12 cellular contexts compared by ENCODE assay signal in the genomic region with DNA sequence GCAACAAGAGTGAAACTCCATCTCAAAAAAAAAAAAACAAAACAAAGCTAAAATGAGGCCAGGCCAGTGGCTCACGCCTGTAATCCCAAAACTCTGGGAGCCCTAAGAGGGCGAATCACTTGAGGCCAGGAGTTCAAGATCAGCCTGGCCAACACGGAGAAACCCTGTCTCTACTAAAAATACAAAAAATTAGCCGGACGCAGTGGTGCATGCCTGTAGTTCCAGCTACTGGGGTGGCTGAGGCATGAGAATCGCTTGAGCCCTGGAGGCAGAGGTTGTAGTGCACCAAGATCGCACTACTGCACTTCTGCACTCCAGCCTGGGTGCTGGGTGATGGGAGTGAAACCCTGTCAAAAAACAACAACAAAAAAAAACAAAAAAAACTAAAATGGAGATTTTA.
DNase-seq lines count a peak whose midpoint lies in the region; ATAC-seq and TF ChIP-seq lines count a peak whose summit lies in the region.
"Had no signal": no experiment of that assay in that cellular context is flagged by ENCODE, and none has a peak within 500 bp of the region (broad histone marks: within the 10 kb centered on the region; RNA-seq: fewer than 3 reads in every experiment).

No MANE protein-coding gene starts in this region.

- peak overlapping the region; percentile 20; the same call in 1 of the 2 replicates for H3K4me2 ChIP-seq in MM.1S (ENCODE audit: low read depth, low read length)

- H3K9me2 ChIP-seq in MM.1S (replicated peaks; ENCODE audit: insufficient read depth, low read length) = no peaks in the 10 kb centered on the region

- H3F3A ChIP-seq in MM.1S (ENCODE audit: insufficient read depth, low read length) = peaks cover 9% of the 10 kb centered on the region

- TF ChIP-seq CTCF in MM.1S (IDR thresholded peaks at IDR 0.05; ENCODE audit: low read length) = no peak
- no peak for TF ChIP-seq CTCF in neural crest cell (conservative IDR thresholded peaks at IDR 0.05)

- H4K20me1 ChIP-seq in MM.1S (ENCODE audit: insufficient read depth, low read length) = no peaks in the 10 kb centered on the region

- H3K36me3 Mint-ChIP-seq in activated CD4-positive, alpha-beta T cell treated with anti-CD3 and anti-CD28 coated beads, Interleukin-2, amount 10 ng/mL, durations not matched to agents 24 days and 14 days (ENCODE audit: low read depth) = peaks cover 28% of the 10 kb centered on the region
- H3K36me3 Mint-ChIP-seq in neural crest cell (ENCODE audit: low read depth) = peaks cover 8% of the 10 kb centered on the region

- no peaks in the 10 kb centered on the region for H3K27me3 ChIP-seq in MM.1S (replicated peaks; ENCODE audit: insufficient read depth, low read length)

- peaks cover 25% of the 10 kb centered on the region for H3K4me1 ChIP-seq in MM.1S (ENCODE audit: low read length)

- peak; percentile 52 for ATAC-seq in GM21367 (IDR thresholded peaks at IDR 0.05; ENCODE audit: unreplicated experiment)
- ATAC-seq: K562 had no signal

- peak overlapping the region; percentile 31; the same call in 1 of the 2 replicates for H3K27ac ChIP-seq in MM.1S (ENCODE audit: low read length)
- H3K27ac ChIP-seq: thoracic aorta had no signal

- peak overlapping the region; percentile 30 for H3K4me3 Mint-ChIP-seq in activated CD4-positive, alpha-beta T cell treated with anti-CD3 and anti-CD28 coated beads, Interleukin-2, amount 10 ng/mL, durations not matched to agents 24 days and 14 days
- H3K4me3 Mint-ChIP-seq in neural crest cell = peak overlapping the region; percentile 51

- no peak overlapping the region for H3K9ac ChIP-seq in MM.1S (ENCODE audit: low read length)

- H3K4me1 Mint-ChIP-seq in activated CD4-positive, alpha-beta T cell treated with anti-CD3 and anti-CD28 coated beads, Interleukin-2, amount 10 ng/mL, durations not matched to agents 24 days and 14 days = peaks cover 55% of the 10 kb centered on the region
- peaks cover 71% of the 10 kb centered on the region for H3K4me1 Mint-ChIP-seq in neural crest cell

- no peaks in the 10 kb centered on the region for H3K9me3 Mint-ChIP-seq in activated CD4-positive, alpha-beta T cell treated with anti-CD3 and anti-CD28 coated beads, Interleukin-2, amount 10 ng/mL, durations not matched to agents 24 days and 14 days
- H3K9me3 Mint-ChIP-seq in neural crest cell = no peaks in the 10 kb centered on the region

- DNase-seq in activated CD4-positive, alpha-beta T cell treated with anti-CD3 and anti-CD28 coated beads, Interleukin-2, amount 10 ng/mL, durations not matched to agents 24 days and 14 days = no peak
- DNase-seq in activated CD4-positive, alpha-beta T cell treated with anti-CD3 and anti-CD28 coated beads, Interleukin-2, amount 50 U/mL, for 4 hours = no peak
- DNase-seq in MM.1S (no peak), neural crest cell (ENCODE audit: low read depth, low spot score) (no peak), cortex of kidney (lab: John Stamatoyannopoulos, UW) (no peak)
- no peak for DNase-seq in central memory CD4-positive, alpha-beta T cell
- DNase-seq in stimulated activated CD4-positive, alpha-beta T cell treated with anti-CD3 and anti-CD28 coated beads, Interleukin-2, amount 100 ng/mL, for 48 hours = no peak
- DNase-seq: cerebellar nuclear complex, mesenchymal stem cell had no signal

- H3K36me3 ChIP-seq in MM.1S (replicated peaks; ENCODE audit: insufficient read depth, low read length) = no peaks in the 10 kb centered on the region
- H3K36me3 ChIP-seq: thoracic aorta had no signal

- intact Hi-C loops in activated CD4-positive, alpha-beta T cell treated with anti-CD3 and anti-CD28 coated beads, Interleukin-2, amount 10 ng/mL, durations not matched to agents 24 days and 14 days (cut with micrococcal nuclease) = loop anchor here (10.0 kb wide), 1 partner anchor 1378 kb away; the partner anchor contains the start of gene JAK1

- H3K79me2 ChIP-seq in MM.1S (ENCODE audit: low read length) = peaks cover 91% of the 10 kb centered on the region

- no peaks in the 10 kb centered on the region for H3K9me3 ChIP-seq in MM.1S (replicated peaks; ENCODE audit: insufficient read depth, low read length)
- H3K9me3 ChIP-seq: thoracic aorta had no signal

- no peaks in the 10 kb centered on the region for H3K27me3 Mint-ChIP-seq in activated CD4-positive, alpha-beta T cell treated with anti-CD3 and anti-CD28 coated beads, Interleukin-2, amount 10 ng/mL, durations not matched to agents 24 days and 14 days
- H3K27me3 Mint-ChIP-seq in neural crest cell (ENCODE audit: low read depth) = no peaks in the 10 kb centered on the region

- no peak overlapping the region for H2AFZ ChIP-seq in MM.1S (ENCODE audit: low read length)

- no peak overlapping the region for H3K4me3 ChIP-seq in MM.1S (ENCODE audit: low read length)
- H3K4me3 ChIP-seq: K562, thoracic aorta had no signal

- H3K27ac Mint-ChIP-seq in activated CD4-positive, alpha-beta T cell treated with anti-CD3 and anti-CD28 coated beads, Interleukin-2, amount 10 ng/mL, durations not matched to agents 24 days and 14 days = peak overlapping the region; percentile 74
- peak overlapping the region; percentile 16 for H3K27ac Mint-ChIP-seq in neural crest cell (ENCODE audit: unreplicated experiment)
